In the genomic region with DNA sequence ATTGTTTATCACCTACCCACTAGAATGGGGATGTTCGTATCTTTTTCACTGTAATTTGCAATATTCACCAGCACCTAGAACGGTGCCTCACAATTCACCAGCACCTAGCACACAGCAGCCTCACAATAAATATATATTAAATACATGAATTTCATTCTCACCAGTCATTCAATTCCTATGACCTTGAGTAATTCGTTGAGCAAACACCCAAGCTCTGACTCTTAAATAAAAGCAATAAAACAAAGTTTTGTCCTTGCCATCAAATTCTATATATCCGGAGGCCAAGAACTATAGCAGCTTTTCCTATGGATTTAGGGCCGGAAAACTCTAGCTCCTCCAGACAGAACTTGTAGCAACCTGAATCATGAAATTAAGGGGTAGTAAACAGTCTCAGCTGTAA, we compare ENCODE assay signal across 9 cellular contexts. TPM values are rescaled to one million over a fixed set of nuclear protein-coding genes. Genes with fewer than 3 reads are reported as not detected.
DNase-seq lines count a peak whose midpoint lies in the region; ATAC-seq and TF ChIP-seq lines count a peak whose summit lies in the region.
"Had no signal": no experiment of that assay in that cellular context is flagged by ENCODE, and none has a peak within 500 bp of the region (broad histone marks: within the 10 kb centered on the region; RNA-seq: fewer than 3 reads in every experiment).

No MANE protein-coding gene starts in this region.

- H3K79me2 ChIP-seq in PC-3 (ENCODE audit: low read length), result peaks cover 59% of the 10 kb centered on the region

- no peak for TF ChIP-seq CTCF in Caco-2 (IDR thresholded peaks at IDR 0.05; ENCODE audit: insufficient read depth in 1 of 2, low read depth in 1 of 2, low read length in 1 of 2, severe bottlenecking in 1 of 2, unreplicated experiment in 1 of 2)
- TF ChIP-seq CTCF in PC-3 (conservative IDR thresholded peaks at IDR 0.05; ENCODE audit: low read depth, low read length), result no peak
- TF ChIP-seq CTCF in osteocyte (IDR thresholded peaks at IDR 0.05), result no peak

- peak overlapping the region; percentile 96 for H3K4me3 ChIP-seq in Caco-2 (ENCODE audit: low read depth, low read length)
- peak overlapping the region; percentile 84 for H3K4me3 ChIP-seq in PC-3 (ENCODE audit: low read length)

- no peaks in the 10 kb centered on the region for H3K9me2 ChIP-seq in PC-3 (replicated peaks; ENCODE audit: low read length)

- no peak for DNase-seq in Caco-2
- peak; percentile 72 for DNase-seq in PC-3
- no peak for DNase-seq in epithelial cell of prostate (ENCODE audit: low read depth, low spot score)
- no peak for DNase-seq in osteocyte (ENCODE audit: extremely low spot score, unreplicated experiment)
- no peak for DNase-seq in activated gamma-delta T cell treated with Interleukin-2 at 50 U/mL for 16 hours
- DNase-seq in DMS 273 (lab: John Stamatoyannopoulos, UW; ENCODE audit: unreplicated experiment), result no peak
- no peak for DNase-seq in NCI-H1436 (lab: John Stamatoyannopoulos, UW)

- BruUV-seq in Caco-2 (replicated peaks; lab: Mats Ljungman, UMichigan) (TSS peak; percentile 56), PC-3 (replicated peaks; lab: Mats Ljungman, UMichigan) (TSS peak; percentile 49)

- H2AFZ ChIP-seq in PC-3 (ENCODE audit: low read length), result peak overlapping the region; percentile 82; the same call in 1 of the 2 replicates

- H3K4me1 Mint-ChIP-seq in Caco-2 (ENCODE audit: low read depth, unreplicated experiment) (peaks cover 15% of the 10 kb centered on the region), osteocyte (ENCODE audit: unreplicated experiment) (peaks cover 23% of the 10 kb centered on the region)

- H3K9ac ChIP-seq in PC-3 (ENCODE audit: low read length), result peak overlapping the region; percentile 97

- H3K9me3 Mint-ChIP-seq in Caco-2 (ENCODE audit: unreplicated experiment) (no peaks in the 10 kb centered on the region), osteocyte (ENCODE audit: unreplicated experiment) (no peaks in the 10 kb centered on the region)

- H3K27ac Mint-ChIP-seq in Caco-2 (ENCODE audit: unreplicated experiment), result peak overlapping the region; percentile 85
- H3K27ac Mint-ChIP-seq in osteocyte (ENCODE audit: unreplicated experiment), result peak overlapping the region; percentile 87

- no peaks in the 10 kb centered on the region for H3F3A ChIP-seq in PC-3 (ENCODE audit: low read length, unreplicated experiment)

- H3K27ac ChIP-seq in PC-3 (ENCODE audit: low read length) (peak overlapping the region; percentile 80), epithelial cell of prostate (peak overlapping the region; percentile 82)

- CTCF ChIA-PET in Caco-2 (lab: Charles Lee), result interaction anchor here (1.1 to 2.2 kb wide), 4 partner anchors 22 to 73 kb away, joined by 3 to 7 read pairs (median 4); a partner anchor contains a TSS
- CTCF ChIA-PET in PC-3 (lab: Charles Lee), result interaction anchor here (0.6 to 1.7 kb wide), 3 partner anchors 31 to 58 kb away, joined by 3 to 11 read pairs (median 9); no protein-coding TSS in a partner anchor

- H3K4me3 Mint-ChIP-seq in Caco-2 (ENCODE audit: unreplicated experiment), result peak overlapping the region; percentile 91
- peak overlapping the region; percentile 96 for H3K4me3 Mint-ChIP-seq in osteocyte (ENCODE audit: unreplicated experiment)

- peak; percentile 30 for ATAC-seq in PC-3
- no peak for ATAC-seq in GM19023 (IDR thresholded peaks at IDR 0.05; ENCODE audit: unreplicated experiment)

- H3K27me3 ChIP-seq in Caco-2 (replicated peaks; ENCODE audit: control insufficient read depth, insufficient read depth, low read length), result no peaks in the 10 kb centered on the region
- H3K27me3 ChIP-seq in PC-3 (ENCODE audit: low read length), result no peaks in the 10 kb centered on the region

- H4K20me1 ChIP-seq in PC-3 (ENCODE audit: low read length), result peaks cover 19% of the 10 kb centered on the region

- POLR2A ChIA-PET in Caco-2 (lab: Charles Lee), result no interaction called here
- POLR2A ChIA-PET in PC-3 (lab: Charles Lee; ENCODE audit: unreplicated experiment), result interaction anchor here (0.6 to 1.1 kb wide), 5 partner anchors 22 to 1760 kb away, joined by 3 to 8 read pairs (median 4); a partner anchor contains a TSS

- peak overlapping the region; percentile 96 for H3K4me2 ChIP-seq in PC-3 (ENCODE audit: low read length)

- H3K36me3 Mint-ChIP-seq in Caco-2 (ENCODE audit: insufficient read depth, unreplicated experiment) (peaks cover 33% of the 10 kb centered on the region), osteocyte (ENCODE audit: unreplicated experiment) (peaks cover 18% of the 10 kb centered on the region)

- H3K36me3 ChIP-seq in Caco-2 (ENCODE audit: control insufficient read depth, insufficient read depth, low read length), result no peaks in the 10 kb centered on the region
- peaks cover 14% of the 10 kb centered on the region for H3K36me3 ChIP-seq in PC-3 (ENCODE audit: low read depth, low read length)

- intact Hi-C loops in Caco-2 (cut with micrococcal nuclease; ENCODE audit: unreplicated experiment) (no loop called here), PC-3 (cut with micrococcal nuclease) (no loop called here)

- H3K4me1 ChIP-seq in Caco-2 (no peaks in the 10 kb centered on the region; the same call in 1 of the 2 replicates), PC-3 (ENCODE audit: insufficient read depth, low read length) (peaks cover 18% of the 10 kb centered on the region)

- H3K27me3 Mint-ChIP-seq in Caco-2 (ENCODE audit: insufficient read depth, unreplicated experiment) (no peaks in the 10 kb centered on the region), osteocyte (ENCODE audit: unreplicated experiment) (no peaks in the 10 kb centered on the region)

- no peaks in the 10 kb centered on the region for H3K9me3 ChIP-seq in Caco-2
- H3K9me3 ChIP-seq in PC-3 (ENCODE audit: low read length), result no peaks in the 10 kb centered on the region

RNA-seq across cellular contexts. Expression of a gene that starts 1.0 kb away (rescaled TPM):
- total RNA-seq in Caco-2 (2022), result 102 and 117 TPM in 2 replicates
- total RNA-seq in PC-3 (2014; rRNA removed), result 72.6 and 93.8 TPM in 2 replicates
- 89.3 and 104 TPM in 2 replicates for total RNA-seq in osteocyte

RNA-seq across cellular contexts. Expression of a gene that starts 22.1 kb away (rescaled TPM):
- total RNA-seq in Caco-2 (2022) (80.2 and 83.1 TPM in 2 replicates), PC-3 (2014; rRNA removed) (103 and 125 TPM in 2 replicates), osteocyte (54.1 and 55.2 TPM in 2 replicates)

RNA-seq across cellular contexts. Expression of a gene that starts 28.2 kb away (rescaled TPM):
- 0.28 TPM in 1 of 2 replicates, not detected in the other for total RNA-seq in Caco-2 (2022)
- total RNA-seq in PC-3 (2014; rRNA removed), result not detected in 2 replicates
- total RNA-seq in osteocyte, result not detected in 2 replicates
- total RNA-seq: RPMI7951 had no signal

RNA-seq across cellular contexts. Expression of a gene that starts 53.7 kb away (rescaled TPM):
- total RNA-seq in Caco-2 (2022) (22.6 and 22.8 TPM in 2 replicates), PC-3 (2014; rRNA removed) (1.1 and 1.7 TPM in 2 replicates), osteocyte (3.2 and 4.2 TPM in 2 replicates)
